7 cellular contexts compared by ENCODE assay signal in the genomic region with DNA sequence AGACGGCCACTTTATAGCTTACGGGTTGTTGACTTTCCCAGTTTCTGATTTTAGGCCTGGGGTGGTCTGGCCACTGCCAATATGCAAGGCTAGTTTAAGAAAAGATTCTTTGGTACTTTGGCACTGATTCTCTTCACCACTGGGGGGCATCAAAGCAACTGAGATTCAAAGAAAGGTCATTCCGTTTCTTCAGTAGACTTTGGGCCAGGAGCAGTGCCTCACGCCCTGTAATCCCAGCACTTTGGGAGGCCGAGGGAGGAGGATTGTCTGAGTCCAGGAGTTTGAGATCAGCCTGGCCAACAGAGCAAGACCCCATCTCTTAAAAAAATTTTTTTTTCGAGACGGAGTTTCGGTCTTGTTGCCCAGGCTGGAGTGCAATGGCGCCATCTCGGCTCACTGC. TPM values are rescaled to one million over a fixed set of nuclear protein-coding genes. Genes with fewer than 3 reads are reported as not detected.
DNase-seq lines count a peak whose midpoint lies in the region; ATAC-seq, FAIRE-seq and TF ChIP-seq lines count a peak whose summit lies in the region.

No MANE protein-coding gene starts in this region.

- peak; percentile 42 for DNase-seq in EL
- DNase-seq in HTR-8/SVneo (ENCODE audit: insufficient read length, low spot score) = peak; percentile 47
- peak; percentile 25 for DNase-seq in activated CD4-positive, alpha-beta T cell treated with anti-CD3 and anti-CD28 coated beads, Interleukin-2, amount 50 U/mL, for 1 hour
- peak; percentile 29 for DNase-seq in glutamatergic neuron
- DNase-seq in stomach = no peak
- no peak for DNase-seq in HuH-7.5 (ENCODE audit: low spot score)

- WGBS in stomach, 5 donors = 66 to 83% (median 79%) methylated on average over 9 to 10 of the region's 10 CpGs

- H3K36me3 Mint-ChIP-seq in glutamatergic neuron (ENCODE audit: unreplicated experiment) = peaks cover 17% of the 10 kb centered on the region

- H3K4me1 Mint-ChIP-seq in glutamatergic neuron (ENCODE audit: low read depth, unreplicated experiment) = no peaks in the 10 kb centered on the region

- TF ChIP-seq POLR2A in stomach (IDR thresholded peaks at IDR 0.05) = no peak

- no peaks in the 10 kb centered on the region for H3K9me3 ChIP-seq in stomach

- no peaks in the 10 kb centered on the region for H3K4me1 ChIP-seq in stomach

- ATAC-seq in GM21447 (IDR thresholded peaks at IDR 0.05; ENCODE audit: unreplicated experiment) = no peak

- no peak overlapping the region for H3K4me3 Mint-ChIP-seq in glutamatergic neuron (ENCODE audit: unreplicated experiment)

- peaks cover 4% of the 10 kb centered on the region for H3K9me3 Mint-ChIP-seq in glutamatergic neuron (ENCODE audit: unreplicated experiment)

- H3K27ac ChIP-seq in stomach = no peak overlapping the region

- no peak for TF ChIP-seq EP300 in stomach (IDR thresholded peaks at IDR 0.05)

- H3K27me3 ChIP-seq in stomach = no peaks in the 10 kb centered on the region

- peak; percentile 31 for FAIRE-seq in HTR-8/SVneo (lab: Jason Lieb, UNC)

- intact Hi-C loops in stomach (cut with DNase I; ENCODE audit: low total_unique reads) = no loop called here

- TF ChIP-seq CTCF in glutamatergic neuron (IDR thresholded peaks at IDR 0.05; ENCODE audit: partially characterized antibody, unreplicated experiment) (peak; percentile 68), stomach (IDR thresholded peaks at IDR 0.05) (peak in 5 of 7 experiments; percentile 7 to 34 (median 24))

- peaks cover 60 to 100% (median 99%) of the 10 kb centered on the region in 4 donors for H3K36me3 ChIP-seq in stomach

- no peak overlapping the region for H3K4me3 ChIP-seq in stomach

- no peak overlapping the region for H3K27ac Mint-ChIP-seq in glutamatergic neuron (ENCODE audit: unreplicated experiment)

- no peaks in the 10 kb centered on the region for H3K27me3 Mint-ChIP-seq in glutamatergic neuron (ENCODE audit: unreplicated experiment)

RNA-seq across cellular contexts. Expression of a gene that starts 53.0 kb away (rescaled TPM):
- total RNA-seq in glutamatergic neuron (ENCODE audit: unreplicated experiment) (43.4 TPM), stomach (10 to 100 TPM; 10.3 to 57.5 (median 27.7) TPM)
- polyA plus RNA-seq in stomach = 10 to 100 TPM; 14.9 to 24.7 (median 22.9) TPM

RNA-seq across cellular contexts. Expression of a gene that starts 53.1 kb away (rescaled TPM):
- 11.4 TPM for total RNA-seq in glutamatergic neuron (ENCODE audit: unreplicated experiment)
- 10 to 100 TPM in 3 of 5 donors, 1 to 10 TPM in 2; 4.7 to 21.0 (median 12.1) TPM for total RNA-seq in stomach
- polyA plus RNA-seq in stomach = 1 to 10 TPM; 2.7 to 6.6 (median 3.8) TPM

Comparison
In these comparisons a context has a peak if more than half of its experiments do, and no peak if none do; other contexts are left out.
1. DNase-seq: peak in EL (single experiment), HTR-8/SVneo (single experiment), activated CD4-positive, alpha-beta T cell treated with anti-CD3 and anti-CD28 coated beads, Interleukin-2, amount 50 U/mL, for 1 hour (single experiment) and glutamatergic neuron (single experiment); none in stomach (single experiment) and HuH-7.5 (single experiment).